ENCODE assay signal across 21 cellular contexts in the genomic region with DNA sequence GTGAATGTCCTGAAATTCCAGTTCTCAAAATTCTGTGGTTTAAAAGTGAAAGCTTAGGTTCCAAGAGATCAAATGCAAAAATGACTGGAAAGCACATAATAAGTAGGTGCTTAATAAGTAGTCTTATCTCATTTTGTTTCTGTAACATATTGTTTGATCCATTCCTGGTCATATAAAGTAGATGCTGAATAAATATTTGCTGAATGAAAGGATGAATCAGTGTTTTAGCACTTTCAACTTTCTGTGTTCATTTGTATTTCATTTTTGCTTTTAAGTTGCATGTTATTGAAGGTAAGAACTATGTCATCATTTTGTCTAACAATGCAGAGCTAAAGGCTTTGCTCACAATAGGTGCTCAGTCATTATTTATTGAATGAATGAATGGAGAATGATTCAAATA.
"Had no signal": no experiment of that assay in that cellular context is flagged by ENCODE, and none has a peak within 500 bp of the region (broad histone marks: within the 10 kb centered on the region; RNA-seq: fewer than 3 reads in every experiment).

No MANE protein-coding gene starts in this region.

- H3K36me3 ChIP-seq: colonic mucosa, prostate gland had no signal

- H3K27me3 Mint-ChIP-seq: naive B cell had no signal

- ATAC-seq: heart left ventricle, sciatic nerve had no signal

- H3K4me3 ChIP-seq: colonic mucosa, heart left ventricle, prostate gland, skin epidermis, stomach, thoracic aorta had no signal

- H3K9me3 Mint-ChIP-seq: naive B cell, nephron had no signal

- H2AFZ ChIP-seq: parathyroid adenoma had no signal

- H3K27ac Mint-ChIP-seq: naive B cell, nephron had no signal

- H3K27ac ChIP-seq: colonic mucosa, heart left ventricle, parathyroid adenoma, prostate gland, skin epidermis, stomach, thoracic aorta had no signal

- H3K4me3 Mint-ChIP-seq: naive B cell, nephron had no signal

- H3K27me3 ChIP-seq: colonic mucosa, heart left ventricle, stomach had no signal

- DNase-seq: colonic mucosa; dermis blood vessel endothelial cell; heart left ventricle; hippocampal formation; kidney glomerular epithelial cell; mesendoderm; naive B cell; occipital lobe; retina; stimulated activated CD4-positive, alpha-beta T cell treated with anti-CD3 and anti-CD28 coated beads, Interleukin-2, amount 100 ng/mL, for 24 hours; stimulated activated CD4-positive, alpha-beta T cell treated with anti-CD3 and anti-CD28 coated beads, Interleukin-4, amount 100 ng/mL, for 4 hours; stimulated activated naive CD4-positive, alpha-beta T cell; stomach; substantia nigra; trophoblast cell had no signal

- H3K9ac ChIP-seq: parathyroid adenoma had no signal

- H3K4me1 ChIP-seq: parathyroid adenoma, prostate gland had no signal

- H3K79me2 ChIP-seq: parathyroid adenoma had no signal

- H3K36me3 Mint-ChIP-seq: naive B cell had no signal

- H3K9me3 ChIP-seq: colonic mucosa, heart left ventricle, prostate gland, stomach, thoracic aorta had no signal
